Comparison of ENCODE assay signal across 8 cellular contexts in genomic region chr10:35642793-35643114, GRCh38. TPM values are rescaled to one million over a fixed set of nuclear protein-coding genes. Genes with fewer than 3 reads are reported as not detected.
DNase-seq lines count a peak whose midpoint lies in the region; ATAC-seq and TF ChIP-seq lines count a peak whose summit lies in the region.

No MANE protein-coding gene starts in this region.

- CTCF ChIA-PET in CD4-positive, alpha-beta memory T cell (lab: Charles Lee; ENCODE audit: partially characterized antibody), result no interaction called here

- peaks cover 25% of the 10 kb centered on the region for H3K4me1 ChIP-seq in CD4-positive, alpha-beta memory T cell (ENCODE audit: insufficient read depth, low read length)

- peaks cover 0 to 5% of the 10 kb centered on the region in 2 donors for H3K36me3 Mint-ChIP-seq in CD4-positive, alpha-beta memory T cell
- no peaks in the 10 kb centered on the region for H3K36me3 Mint-ChIP-seq in osteocyte (ENCODE audit: unreplicated experiment)

- no peak overlapping the region for H3K27ac ChIP-seq in CD4-positive, alpha-beta memory T cell (ENCODE audit: low read depth, low read length)
- H3K27ac ChIP-seq in SK-N-MC, result no peak overlapping the region; the same call in 1 of the 2 replicates

- intact Hi-C loops in CD4-positive, alpha-beta memory T cell (cut with micrococcal nuclease), result no loop called here

- DNase-seq in CD4-positive, alpha-beta memory T cell, result no peak
- DNase-seq in SK-N-MC (ENCODE audit: low read depth, low spot score) (no peak), fibroblast of mammary gland (ENCODE audit: low read depth) (no peak), osteocyte (ENCODE audit: extremely low spot score, unreplicated experiment) (no peak), NCI-H1048 (lab: John Stamatoyannopoulos, UW) (no peak)

- H3K9ac ChIP-seq in SK-N-MC (ENCODE audit: insufficient read length), result peak overlapping the region; percentile 59

- H3K9me3 ChIP-seq in CD4-positive, alpha-beta memory T cell (ENCODE audit: control insufficient read depth in 1 of 2, low read length in 2 of 2), result no peaks in the 10 kb centered on the region
- H3K9me3 ChIP-seq in SK-N-MC (ENCODE audit: low read depth, low read length), result no peaks in the 10 kb centered on the region

- no peaks in the 10 kb centered on the region for H3K36me3 ChIP-seq in CD4-positive, alpha-beta memory T cell (ENCODE audit: insufficient read depth, low read length)
- H3K36me3 ChIP-seq in SK-N-MC (ENCODE audit: insufficient read depth, low read length), result no peaks in the 10 kb centered on the region

- H3K4me1 Mint-ChIP-seq in CD4-positive, alpha-beta memory T cell, result peaks cover 9 to 43% (median 18%) of the 10 kb centered on the region in 4 donors
- peaks cover 32% of the 10 kb centered on the region for H3K4me1 Mint-ChIP-seq in osteocyte (ENCODE audit: unreplicated experiment)

- H3K4me3 Mint-ChIP-seq in CD4-positive, alpha-beta memory T cell, result peak overlapping the region; percentile 81 to 94 (median 91)
- peak overlapping the region; percentile 81 for H3K4me3 Mint-ChIP-seq in osteocyte (ENCODE audit: unreplicated experiment)

- no peaks in the 10 kb centered on the region for H3K9me3 Mint-ChIP-seq in CD4-positive, alpha-beta memory T cell
- H3K9me3 Mint-ChIP-seq in osteocyte (ENCODE audit: unreplicated experiment), result no peaks in the 10 kb centered on the region

- peak overlapping the region in 2 of 7 donors; percentile 19 to 70 for H3K27ac Mint-ChIP-seq in CD4-positive, alpha-beta memory T cell
- H3K27ac Mint-ChIP-seq in osteocyte (ENCODE audit: unreplicated experiment), result peak overlapping the region; percentile 10

- peak overlapping the region; percentile 51 to 53 for H3K4me3 ChIP-seq in CD4-positive, alpha-beta memory T cell (ENCODE audit: low read length in 2 of 2)
- peak overlapping the region; percentile 84 for H3K4me3 ChIP-seq in SK-N-MC
- peak overlapping the region; percentile 62 for H3K4me3 ChIP-seq in fibroblast of mammary gland (ENCODE audit: control insufficient read depth, low read depth, low read length)

- H3K27me3 ChIP-seq in CD4-positive, alpha-beta memory T cell (ENCODE audit: insufficient read depth, low read length), result peaks cover 13% of the 10 kb centered on the region

- H3K27me3 Mint-ChIP-seq in CD4-positive, alpha-beta memory T cell, result peaks cover 15 to 20% of the 10 kb centered on the region in 2 donors
- H3K27me3 Mint-ChIP-seq in osteocyte (ENCODE audit: unreplicated experiment), result no peaks in the 10 kb centered on the region

- no peak for ATAC-seq in HG02571 (IDR thresholded peaks at IDR 0.05; ENCODE audit: unreplicated experiment)
- ATAC-seq in HG02973 (IDR thresholded peaks at IDR 0.05; ENCODE audit: unreplicated experiment), result no peak
- no peak for ATAC-seq in HG03439 (IDR thresholded peaks at IDR 0.05; ENCODE audit: unreplicated experiment)

- POLR2A ChIA-PET in CD4-positive, alpha-beta memory T cell (lab: Charles Lee; ENCODE audit: partially characterized antibody), result no interaction called here

- TF ChIP-seq CTCF in fibroblast of mammary gland (conservative IDR thresholded peaks at IDR 0.05; ENCODE audit: control insufficient read depth, insufficient read depth, low read depth, low read length) (no peak), osteocyte (IDR thresholded peaks at IDR 0.05) (no peak)

RNA-seq across cellular contexts. Expression of gene FZD8, which starts 0.7 kb away (rescaled TPM):
- total RNA-seq in CD4-positive, alpha-beta memory T cell, result 1 to 10 TPM in 1 of 2 experiments, under 1 TPM in 1; 0.93 to 1.2 TPM
- not detected for polyA plus RNA-seq in CD4-positive, alpha-beta memory T cell
- 28.0 and 28.7 TPM in 2 replicates for total RNA-seq in osteocyte

RNA-seq across cellular contexts. Expression of gene GJD4, which starts 37.6 kb away (rescaled TPM):
- total RNA-seq in CD4-positive, alpha-beta memory T cell, result under 1 TPM in 1 of 2 experiments, not detected in 1; 0.20 TPM
- not detected for polyA plus RNA-seq in CD4-positive, alpha-beta memory T cell
- not detected in 2 replicates for total RNA-seq in osteocyte

Comparison
In these comparisons a context has a peak if more than half of its experiments do, and no peak if none do; other contexts are left out.
1. RNA of gene FZD8, which starts 0.7 kb away (total RNA-seq): 28.0 to 28.7 TPM in osteocyte; 0.93 to 1.2 TPM in CD4-positive, alpha-beta memory T cell; every median in the first group is over 10 times any median in the second.
2. Peak in every context shown above with its lines, with median percentiles within 50 percentile points of each other: H3K4me3 ChIP-seq.